Comparison of ENCODE assay signal across 17 cellular contexts in genomic region chr1:226041419-226041818, GRCh38. TPM values are rescaled to one million over a fixed set of nuclear protein-coding genes. Genes with fewer than 3 reads are reported as not detected.
DNase-seq lines count a peak whose midpoint lies in the region; ATAC-seq and TF ChIP-seq lines count a peak whose summit lies in the region.
"Had no signal": no experiment of that assay in that cellular context is flagged by ENCODE, and none has a peak within 500 bp of the region (broad histone marks: within the 10 kb centered on the region; RNA-seq: fewer than 3 reads in every experiment).

No MANE protein-coding gene starts in this region.

- no peaks in the 10 kb centered on the region for H3K9me3 ChIP-seq in neutrophil
- H3K9me3 ChIP-seq: HAP-1 had no signal

- H3K36me3 ChIP-seq in neutrophil, result no peaks in the 10 kb centered on the region
- H3K36me3 ChIP-seq: HAP-1 had no signal

- POLR2A ChIA-PET in HEK293T (lab: Yijun Ruan, JAX), result interaction anchor here (1.4 kb wide), 1 partner anchor 21 kb away, joined by 7 read pairs; the partner anchor contains the start of gene H3-3A

- H3K27me3 ChIP-seq in neutrophil, result no peaks in the 10 kb centered on the region

- H3K4me3 ChIP-seq in neutrophil (ENCODE audit: low read depth in 1 of 2, low read length in 1 of 2), result peak overlapping the region in 1 of 2 experiments; percentile 6
- H3K4me3 ChIP-seq: HAP-1 had no signal

- peaks cover 55 to 66% of the 10 kb centered on the region in 2 experiments for H3K4me1 ChIP-seq in neutrophil (ENCODE audit: control insufficient read depth in 1 of 2, insufficient read depth in 1 of 2, low read depth in 1 of 2, low read length in 1 of 2)
- H3K4me1 ChIP-seq: HAP-1 had no signal

- CTCF ChIA-PET in HEK293T (lab: Yijun Ruan, JAX), result no interaction called here

- DNase-seq in NCI-H510A treated with DMSO at 0.1 percent for 48 hours (lab: John Stamatoyannopoulos, UW) (peak; percentile 16), NCI-H510A (lab: John Stamatoyannopoulos, UW) (no peak), HEK293T (ENCODE audit: extremely low spot score) (no peak), NCI-H82 treated with DMSO at 0.1 percent for 48 hours (lab: John Stamatoyannopoulos, UW; ENCODE audit: unreplicated experiment) (peak; percentile 94), omental fat pad (ENCODE audit: low spot score) (no peak), ecto neural progenitor cell (ENCODE audit: low spot score) (no peak)
- DNase-seq: ACHN; AML-193; CD4-positive, alpha-beta memory T cell; HFFc6; IMR-90; Karpas-422; KBM-7 had no signal

- peak overlapping the region; percentile 99 for H3K27ac ChIP-seq in neutrophil
- H3K27ac ChIP-seq: C4-2B had no signal

- no peak for TF ChIP-seq CTCF in neutrophil (IDR thresholded peaks at IDR 0.05)
- no peak for TF ChIP-seq CTCF in omental fat pad (IDR thresholded peaks at IDR 0.05)

- no peak for ATAC-seq in omental fat pad (ENCODE audit: low FRiP score)
- ATAC-seq in HG03378 (IDR thresholded peaks at IDR 0.05; ENCODE audit: unreplicated experiment), result no peak

TF ChIP-seq in HEK293T, 16 proteins besides CTCF, POLR2A, EP300 and RAD21:
- 0 out of 2 replicates have a peak, but pooled peaks have one; percentile 55 for TF ChIP-seq HDGF (IDR thresholded peaks at IDR 0.05; ENCODE audit: borderline replicate concordance)
- no peak for TF ChIP-seq SUZ12 (IDR thresholded peaks at IDR 0.05)
- TF ChIP-seq FOXM1 (IDR thresholded peaks at IDR 0.05; ENCODE audit: borderline replicate concordance), result no peak
- TF ChIP-seq L3MBTL2 (conservative IDR thresholded peaks at IDR 0.05), result no peak
- TF ChIP-seq NFRKB (IDR thresholded peaks at IDR 0.05), result no peak
- TF ChIP-seq LEF1 (IDR thresholded peaks at IDR 0.05; ENCODE audit: borderline replicate concordance), result no peak

RNA-seq across cellular contexts. Expression of gene H3-3A, which starts 21.1 kb away (rescaled TPM):
- 100 to 1,000 TPM; 284 to 317 (median 305) TPM for total RNA-seq in omental fat pad

RNA-seq across cellular contexts. Expression of gene SDE2, which starts 42.3 kb away (rescaled TPM):
- total RNA-seq in omental fat pad, result 10 to 100 TPM; 18.0 to 42.3 (median 21.5) TPM

Comparison
In these comparisons a context has a peak if more than half of its experiments do, and no peak if none do; other contexts are left out.
1. DNase-seq: peak in NCI-H510A treated with DMSO at 0.1 percent for 48 hours (single experiment) and NCI-H82 treated with DMSO at 0.1 percent for 48 hours (single experiment); none in NCI-H510A (single experiment), HEK293T (single experiment), omental fat pad (single experiment) and ecto neural progenitor cell (single experiment).